In the genomic region with DNA sequence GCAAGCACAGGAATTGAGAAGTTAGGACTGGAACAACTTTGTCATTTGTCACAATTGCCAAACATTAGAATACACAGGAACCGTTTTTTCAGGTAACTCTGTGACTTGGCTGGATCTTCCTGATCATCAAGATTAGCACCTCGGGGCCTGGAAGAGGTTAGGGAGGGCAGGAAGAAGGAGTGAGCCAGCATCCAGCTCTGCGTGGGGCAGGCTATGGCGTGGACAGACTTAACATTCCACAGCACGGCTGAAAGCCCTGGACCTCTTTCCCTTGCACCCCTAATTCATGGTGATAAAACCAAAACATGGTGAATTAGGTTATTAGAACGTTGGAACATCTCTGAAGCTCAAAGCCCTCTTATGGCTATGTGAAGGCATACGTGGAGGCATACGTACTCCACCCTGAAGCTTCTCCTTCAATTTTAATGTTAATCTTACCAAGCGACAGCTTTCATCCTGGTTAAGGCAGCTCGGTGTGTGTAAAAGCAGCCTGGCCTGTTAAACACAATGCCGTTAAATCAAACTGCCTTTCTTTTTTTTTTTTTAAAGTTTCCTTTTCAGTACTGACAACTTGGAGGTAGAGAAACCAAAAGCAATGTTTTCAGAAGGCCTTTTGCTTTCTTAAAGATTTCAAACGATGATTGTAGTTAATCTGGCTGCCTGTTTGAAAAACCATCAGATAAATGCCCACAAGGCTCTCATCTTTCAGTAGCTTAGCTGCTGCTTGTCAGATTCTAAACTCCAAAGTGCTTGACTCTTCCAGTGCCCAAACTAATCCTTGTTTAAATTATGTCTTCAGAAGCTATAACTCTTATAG, we compare ENCODE assay signal across 9 cellular contexts.
A peak's percentile ranks its signal among the peaks of the same experiment; 100 is the strongest.
DNase-seq lines count a peak whose midpoint lies in the region; ATAC-seq and TF ChIP-seq lines count a peak whose summit lies in the region.
"Had no signal": no experiment of that assay in that cellular context is flagged by ENCODE, and none has a peak within 500 bp of the region (broad histone marks: within the 10 kb centered on the region; RNA-seq: fewer than 3 reads in every experiment).

No MANE protein-coding gene starts in this region.

- H3K4me1 Mint-ChIP-seq in T-helper 1 cell treated with Interleukin-12 subunit alpha and Interleukin-12 subunit beta and Interleukin-4 antibody, amounts not matched to agents 30 μg/mL and 1 μg/mL, for 36 hours (ENCODE audit: low read depth): peaks cover 64% of the 10 kb centered on the region
- H3K4me1 Mint-ChIP-seq in stimulated activated effector memory CD8-positive, alpha-beta T cell treated with anti-CD3 and anti-CD28 coated beads, Interleukin-12 subunit alpha, Interleukin-12 subunit beta, amount 100 ng/mL, for 72 hours: peaks cover 40% of the 10 kb centered on the region

- H3K27ac Mint-ChIP-seq in T-helper 1 cell treated with Interleukin-12 subunit alpha and Interleukin-12 subunit beta and Interleukin-4 antibody, amounts not matched to agents 30 μg/mL and 1 μg/mL, for 36 hours: peak overlapping the region; percentile 91
- peak overlapping the region; percentile 83 for H3K27ac Mint-ChIP-seq in stimulated activated effector memory CD8-positive, alpha-beta T cell treated with anti-CD3 and anti-CD28 coated beads, Interleukin-12 subunit alpha, Interleukin-12 subunit beta, amount 100 ng/mL, for 72 hours

- peaks cover 14% of the 10 kb centered on the region for H3K36me3 Mint-ChIP-seq in T-helper 1 cell treated with Interleukin-12 subunit alpha and Interleukin-12 subunit beta and Interleukin-4 antibody, amounts not matched to agents 30 μg/mL and 1 μg/mL, for 36 hours (ENCODE audit: low read depth)
- peaks cover 7% of the 10 kb centered on the region for H3K36me3 Mint-ChIP-seq in stimulated activated effector memory CD8-positive, alpha-beta T cell treated with anti-CD3 and anti-CD28 coated beads, Interleukin-12 subunit alpha, Interleukin-12 subunit beta, amount 100 ng/mL, for 72 hours

- no peaks in the 10 kb centered on the region for H3K27me3 Mint-ChIP-seq in T-helper 1 cell treated with Interleukin-12 subunit alpha and Interleukin-12 subunit beta and Interleukin-4 antibody, amounts not matched to agents 30 μg/mL and 1 μg/mL, for 36 hours (ENCODE audit: low read depth)

- peak overlapping the region; percentile 7 for H3K4me3 ChIP-seq in fibroblast of pulmonary artery (replicated peaks; ENCODE audit: low read depth, low read length)

- no peaks in the 10 kb centered on the region for H3K9me3 Mint-ChIP-seq in T-helper 1 cell treated with Interleukin-12 subunit alpha and Interleukin-12 subunit beta and Interleukin-4 antibody, amounts not matched to agents 30 μg/mL and 1 μg/mL, for 36 hours
- no peaks in the 10 kb centered on the region for H3K9me3 Mint-ChIP-seq in stimulated activated effector memory CD8-positive, alpha-beta T cell treated with anti-CD3 and anti-CD28 coated beads, Interleukin-12 subunit alpha, Interleukin-12 subunit beta, amount 100 ng/mL, for 72 hours

- DNase-seq in fibroblast of pulmonary artery (ENCODE audit: low read depth) (no peak), hippocampal formation (lab: John Stamatoyannopoulos, UW) (no peak)
- DNase-seq in stimulated activated effector memory CD8-positive, alpha-beta T cell treated with anti-CD3 and anti-CD28 coated beads, Interleukin-12 subunit alpha, Interleukin-12 subunit beta, amount 100 ng/mL, for 72 hours (ENCODE audit: low spot score in 2 of 2): no peak
- DNase-seq: activated gamma-delta T cell treated with Interleukin-2 at 50 U/mL for 16 hours had no signal

- TF ChIP-seq CTCF in fibroblast of pulmonary artery (IDR thresholded peaks at IDR 0.05; ENCODE audit: low read length, missing control alignments): no peak

- ATAC-seq in GM19395 (IDR thresholded peaks at IDR 0.05; ENCODE audit: unreplicated experiment) (peak; percentile 25), HG03280 (IDR thresholded peaks at IDR 0.05; ENCODE audit: unreplicated experiment) (no peak), HG02623 (IDR thresholded peaks at IDR 0.05; ENCODE audit: unreplicated experiment) (no peak), GM19463 (IDR thresholded peaks at IDR 0.05; ENCODE audit: unreplicated experiment) (no peak)
- no peak for ATAC-seq in stimulated activated effector memory CD8-positive, alpha-beta T cell treated with anti-CD3 and anti-CD28 coated beads, Interleukin-12 subunit alpha, Interleukin-12 subunit beta, amount 100 ng/mL, for 72 hours

- peak overlapping the region; percentile 73 for H3K4me3 Mint-ChIP-seq in T-helper 1 cell treated with Interleukin-12 subunit alpha and Interleukin-12 subunit beta and Interleukin-4 antibody, amounts not matched to agents 30 μg/mL and 1 μg/mL, for 36 hours
- H3K4me3 Mint-ChIP-seq in stimulated activated effector memory CD8-positive, alpha-beta T cell treated with anti-CD3 and anti-CD28 coated beads, Interleukin-12 subunit alpha, Interleukin-12 subunit beta, amount 100 ng/mL, for 72 hours: peak overlapping the region; percentile 56
